Comparison of ENCODE assay signal across 18 cellular contexts in the genomic region with DNA sequence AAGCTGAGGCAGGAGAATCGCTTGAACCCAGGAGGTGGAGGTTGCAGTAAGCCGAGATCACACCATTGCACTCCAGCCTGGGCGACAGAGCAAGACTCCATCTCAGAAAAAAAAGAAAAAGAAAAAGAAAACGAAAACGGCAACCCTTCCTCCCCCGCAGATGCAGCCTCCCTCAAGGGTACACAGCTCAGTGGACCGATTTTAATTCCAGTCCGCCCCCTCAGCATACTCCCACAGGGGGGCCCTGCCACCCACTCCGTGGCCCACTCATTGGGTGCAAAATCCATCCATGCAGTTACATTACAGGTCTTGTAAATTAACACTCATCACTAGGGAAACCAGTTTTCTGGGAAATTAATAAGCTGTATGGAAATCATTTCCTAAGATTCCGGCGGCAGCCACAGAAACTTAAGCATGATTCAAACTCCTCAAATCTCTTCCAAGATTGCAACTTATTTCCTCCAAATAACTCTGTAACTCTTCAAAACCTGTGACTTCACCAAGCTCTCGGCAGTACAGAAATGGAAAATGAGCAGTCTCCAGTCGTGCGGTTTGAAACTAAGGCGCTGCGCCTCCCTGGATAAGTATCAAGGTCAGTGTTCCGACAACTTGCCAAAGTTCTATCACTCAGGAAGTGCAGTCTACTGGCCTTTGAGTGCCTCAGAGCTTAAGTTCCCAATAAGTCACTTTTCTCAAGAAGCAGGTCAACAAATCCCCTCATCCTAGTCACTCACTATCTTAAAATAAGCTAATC. TPM values are rescaled to one million over a fixed set of nuclear protein-coding genes. Genes with fewer than 3 reads are reported as not detected.
A peak's percentile ranks its signal among the peaks of the same experiment; 100 is the strongest.
DNase-seq lines count a peak whose midpoint lies in the region; ATAC-seq and TF ChIP-seq lines count a peak whose summit lies in the region.
"Had no signal": no experiment of that assay in that cellular context is flagged by ENCODE, and none has a peak within 500 bp of the region (broad histone marks: within the 10 kb centered on the region; RNA-seq: fewer than 3 reads in every experiment).

No MANE protein-coding gene starts in this region.

- no peak overlapping the region for H3K27ac Mint-ChIP-seq in activated naive CD4-positive, alpha-beta T cell treated with anti-CD3 and anti-CD28 coated beads for 36 hours
- no peak overlapping the region for H3K27ac Mint-ChIP-seq in activated CD8-positive, alpha-beta memory T cell treated with anti-CD3 and anti-CD28 coated beads, Interleukin-2, amount 10 ng/mL, durations not matched to agents 7 days and 5 days
- H3K27ac Mint-ChIP-seq: CD4-positive, alpha-beta T cell had no signal

- H3K4me1 Mint-ChIP-seq in activated naive CD4-positive, alpha-beta T cell treated with anti-CD3 and anti-CD28 coated beads for 36 hours (ENCODE audit: low read depth) = peaks cover 32% of the 10 kb centered on the region
- peaks cover 10% of the 10 kb centered on the region for H3K4me1 Mint-ChIP-seq in activated CD8-positive, alpha-beta memory T cell treated with anti-CD3 and anti-CD28 coated beads, Interleukin-2, amount 10 ng/mL, durations not matched to agents 7 days and 5 days

- DNase-seq in ELR (ENCODE audit: low read depth) = peak; percentile 7
- DNase-seq in choroid plexus epithelial cell (ENCODE audit: low read depth) = peak; percentile 10
- peak; percentile 89 for DNase-seq in iris pigment epithelial cell (ENCODE audit: low read depth)
- DNase-seq in skeletal muscle cell (ENCODE audit: low read depth) = peak; percentile 4
- DNase-seq in activated naive CD4-positive, alpha-beta T cell treated with anti-CD3 and anti-CD28 coated beads for 36 hours = no peak
- DNase-seq in activated CD8-positive, alpha-beta memory T cell treated with anti-CD3 and anti-CD28 coated beads, Interleukin-2, amount 10 ng/mL, durations not matched to agents 7 days and 5 days = no peak
- DNase-seq: activated CD4-positive, alpha-beta T cell treated with anti-CD3 and anti-CD28 coated beads, Interleukin-2, amount 50 U/mL, for 1 hour; activated effector memory CD4-positive, alpha-beta T cell treated with anti-CD3 and anti-CD28 coated beads, Interleukin-2, amount 50 U/mL, for 16 hours; CD4-positive, alpha-beta T cell; central memory CD4-positive, alpha-beta T cell; Kasumi-1; NCI-H1930; stimulated activated CD4-positive, alpha-beta T cell treated with anti-CD3 and anti-CD28 coated beads, Interleukin-4, amount 100 ng/mL, for 24 hours; stimulated activated naive CD8-positive, alpha-beta T cell treated with anti-CD3 and anti-CD28 coated beads, Interleukin-15, amount 100 ng/mL, for 72 hours; T-helper 17 cell had no signal

- CTCF ChIA-PET in activated naive CD4-positive, alpha-beta T cell treated with anti-CD3 and anti-CD28 coated beads for 36 hours (lab: Charles Lee) = interaction anchor here (0.6 to 2.0 kb wide), 3 partner anchors 12 to 525 kb away, joined by 5 to 10 read pairs (median 5); no protein-coding TSS in a partner anchor
- CTCF ChIA-PET in activated CD8-positive, alpha-beta memory T cell treated with anti-CD3 and anti-CD28 coated beads, Interleukin-2, amount 10 ng/mL, durations not matched to agents 7 days and 5 days (lab: Charles Lee) = interaction anchor here (0.7 to 1.8 kb wide), 2 partner anchors 11 to 21 kb away, joined by 3 to 6 read pairs; no protein-coding TSS in a partner anchor

- ATAC-seq in SK-N-SH treated with all-trans-retinoic acid at 6 μM for 48 hours (no peak), HG03342 (IDR thresholded peaks at IDR 0.05; ENCODE audit: unreplicated experiment) (no peak)
- no peak for ATAC-seq in activated CD8-positive, alpha-beta memory T cell treated with anti-CD3 and anti-CD28 coated beads, Interleukin-2, amount 10 ng/mL, durations not matched to agents 7 days and 5 days
- ATAC-seq: stimulated activated naive CD8-positive, alpha-beta T cell treated with anti-CD3 and anti-CD28 coated beads, Interleukin-15, amount 100 ng/mL, for 72 hours; T-helper 17 cell had no signal

- H3K27me3 Mint-ChIP-seq in activated naive CD4-positive, alpha-beta T cell treated with anti-CD3 and anti-CD28 coated beads for 36 hours (ENCODE audit: low read depth) = no peaks in the 10 kb centered on the region
- H3K27me3 Mint-ChIP-seq in activated CD8-positive, alpha-beta memory T cell treated with anti-CD3 and anti-CD28 coated beads, Interleukin-2, amount 10 ng/mL, durations not matched to agents 7 days and 5 days = peaks cover 29% of the 10 kb centered on the region
- H3K27me3 Mint-ChIP-seq: CD4-positive, alpha-beta T cell; T-helper 17 cell had no signal

- H3K36me3 Mint-ChIP-seq in activated naive CD4-positive, alpha-beta T cell treated with anti-CD3 and anti-CD28 coated beads for 36 hours (ENCODE audit: low read depth) = no peaks in the 10 kb centered on the region
- no peaks in the 10 kb centered on the region for H3K36me3 Mint-ChIP-seq in activated CD8-positive, alpha-beta memory T cell treated with anti-CD3 and anti-CD28 coated beads, Interleukin-2, amount 10 ng/mL, durations not matched to agents 7 days and 5 days

- no peaks in the 10 kb centered on the region for H3K9me3 Mint-ChIP-seq in activated naive CD4-positive, alpha-beta T cell treated with anti-CD3 and anti-CD28 coated beads for 36 hours
- no peaks in the 10 kb centered on the region for H3K9me3 Mint-ChIP-seq in activated CD8-positive, alpha-beta memory T cell treated with anti-CD3 and anti-CD28 coated beads, Interleukin-2, amount 10 ng/mL, durations not matched to agents 7 days and 5 days (ENCODE audit: low read depth)
- H3K9me3 Mint-ChIP-seq: CD4-positive, alpha-beta T cell; stimulated activated naive CD8-positive, alpha-beta T cell treated with anti-CD3 and anti-CD28 coated beads, Interleukin-15, amount 100 ng/mL, for 72 hours had no signal

- intact Hi-C loops in activated naive CD4-positive, alpha-beta T cell treated with anti-CD3 and anti-CD28 coated beads for 36 hours (cut with micrococcal nuclease) = no loop called here

- no peak overlapping the region for H3K4me3 Mint-ChIP-seq in activated naive CD4-positive, alpha-beta T cell treated with anti-CD3 and anti-CD28 coated beads for 36 hours
- H3K4me3 Mint-ChIP-seq in activated CD8-positive, alpha-beta memory T cell treated with anti-CD3 and anti-CD28 coated beads, Interleukin-2, amount 10 ng/mL, durations not matched to agents 7 days and 5 days = no peak overlapping the region
- H3K4me3 Mint-ChIP-seq: CD4-positive, alpha-beta T cell; stimulated activated naive CD8-positive, alpha-beta T cell treated with anti-CD3 and anti-CD28 coated beads, Interleukin-15, amount 100 ng/mL, for 72 hours; T-helper 17 cell had no signal

- no peak for TF ChIP-seq CTCF in choroid plexus epithelial cell (conservative IDR thresholded peaks at IDR 0.05; ENCODE audit: low read depth, low read length)

- H3K4me3 ChIP-seq in choroid plexus epithelial cell (ENCODE audit: low read depth, low read length) = no peak overlapping the region
- no peak overlapping the region for H3K4me3 ChIP-seq in skeletal muscle cell (ENCODE audit: low read depth, low read length)

TF ChIP-seq in SK-N-SH treated with all-trans-retinoic acid at 6 μM for 48 hours, 23 proteins besides CTCF, POLR2A, EP300 and RAD21 (continues in another document):
- no peak for TF ChIP-seq GLIS3 (CRISPR knock-in tag; IDR thresholded peaks at IDR 0.05)
- TF ChIP-seq OSR1 (CRISPR knock-in tag; IDR thresholded peaks at IDR 0.05) = no peak
- TF ChIP-seq ZFP3 (CRISPR knock-in tag; IDR thresholded peaks at IDR 0.05) = no peak
- TF ChIP-seq CREB5 (CRISPR knock-in tag; IDR thresholded peaks at IDR 0.05; ENCODE audit: low read depth) = no peak
- TF ChIP-seq ZFP30 (CRISPR knock-in tag; IDR thresholded peaks at IDR 0.05) = no peak
- no peak for TF ChIP-seq ARNTL (CRISPR knock-in tag; IDR thresholded peaks at IDR 0.05; ENCODE audit: borderline replicate concordance, low read depth)
- no peak for TF ChIP-seq BACH2 (CRISPR knock-in tag; IDR thresholded peaks at IDR 0.05; ENCODE audit: borderline replicate concordance)
- TF ChIP-seq TOX (CRISPR knock-in tag; IDR thresholded peaks at IDR 0.05; ENCODE audit: borderline replicate concordance) = no peak
- no peak for TF ChIP-seq ISL1 (CRISPR knock-in tag; IDR thresholded peaks at IDR 0.05)
- no peak for TF ChIP-seq SNAI2 (CRISPR knock-in tag; IDR thresholded peaks at IDR 0.05)
- TF ChIP-seq ZNF565 (CRISPR knock-in tag; conservative IDR thresholded peaks at IDR 0.05; ENCODE audit: low read depth) = no peak
- TF ChIP-seq RARB (CRISPR knock-in tag; IDR thresholded peaks at IDR 0.05) = no peak
- TF ChIP-seq TCF4 (CRISPR knock-in tag; IDR thresholded peaks at IDR 0.05; ENCODE audit: borderline replicate concordance) = no peak

RNA-seq across cellular contexts. Expression of gene KLHL6, which starts 24.6 kb away (rescaled TPM):
- total RNA-seq in activated naive CD4-positive, alpha-beta T cell treated with anti-CD3 and anti-CD28 coated beads for 36 hours = 10 to 100 TPM; 82.3 to 82.4 TPM
- 10 to 100 TPM; 30.9 to 31.5 TPM for total RNA-seq in activated CD8-positive, alpha-beta memory T cell treated with anti-CD3 and anti-CD28 coated beads, Interleukin-2, amount 10 ng/mL, durations not matched to agents 7 days and 5 days
- total RNA-seq: kidney epithelial cell had no signal

RNA-seq across cellular contexts. Expression of gene KLHL24, which starts 55.3 kb away (rescaled TPM):
- 10 to 100 TPM; 26.2 to 26.9 TPM for total RNA-seq in activated naive CD4-positive, alpha-beta T cell treated with anti-CD3 and anti-CD28 coated beads for 36 hours
- total RNA-seq in activated CD8-positive, alpha-beta memory T cell treated with anti-CD3 and anti-CD28 coated beads, Interleukin-2, amount 10 ng/mL, durations not matched to agents 7 days and 5 days = 10 to 100 TPM; 14.4 to 16.9 TPM

Comparison
In these comparisons a context has a peak if more than half of its experiments do, and no peak if none do; other contexts are left out.
1. DNase-seq: peak in ELR (single experiment), choroid plexus epithelial cell (single experiment), iris pigment epithelial cell (single experiment) and skeletal muscle cell (single experiment); none in activated naive CD4-positive, alpha-beta T cell treated with anti-CD3 and anti-CD28 coated beads for 36 hours (single experiment) and activated CD8-positive, alpha-beta memory T cell treated with anti-CD3 and anti-CD28 coated beads, Interleukin-2, amount 10 ng/mL, durations not matched to agents 7 days and 5 days (single experiment).